Comparison of ENCODE assay signal across 18 cellular contexts in genomic region chr2:164606557-164606956, GRCh38. TPM values are rescaled to one million over a fixed set of nuclear protein-coding genes. Genes with fewer than 3 reads are reported as not detected.
A peak's percentile ranks its signal among the peaks of the same experiment; 100 is the strongest.
DNase-seq lines count a peak whose midpoint lies in the region; TF ChIP-seq lines count a peak whose summit lies in the region.
"Had no signal": no experiment of that assay in that cellular context is flagged by ENCODE, and none has a peak within 500 bp of the region (broad histone marks: within the 10 kb centered on the region; RNA-seq: fewer than 3 reads in every experiment).

No MANE protein-coding gene starts in this region.

- no peaks in the 10 kb centered on the region for H3K27me3 ChIP-seq in osteoblast (ENCODE audit: insufficient read depth, low read length)
- H3K27me3 ChIP-seq in effector memory CD4-positive, alpha-beta T cell (replicated peaks; ENCODE audit: control insufficient read depth, insufficient read depth, low read length, poor library complexity, severe bottlenecking): no peaks in the 10 kb centered on the region
- H3K27me3 ChIP-seq: gastroesophageal sphincter, upper lobe of right lung had no signal

- peak overlapping the region; percentile 56 for H3K4me2 ChIP-seq in osteoblast (ENCODE audit: insufficient read depth, low read length)

- H4K20me1 ChIP-seq in osteoblast (ENCODE audit: insufficient read depth, low read length): no peaks in the 10 kb centered on the region

- no peak for TF ChIP-seq CTCF in AG09309 (IDR thresholded peaks at IDR 0.05; ENCODE audit: control insufficient read depth, insufficient read depth, low read depth, low read length, missing control alignments)
- TF ChIP-seq CTCF in osteoblast (IDR thresholded peaks at IDR 0.05; ENCODE audit: extremely low read depth, low read depth, low read length): no peak

- H3K36me3 ChIP-seq in osteoblast (ENCODE audit: insufficient read depth, low read length): no peaks in the 10 kb centered on the region
- H3K36me3 ChIP-seq in effector memory CD4-positive, alpha-beta T cell (ENCODE audit: control insufficient read depth, insufficient read depth, low read length): no peaks in the 10 kb centered on the region
- H3K36me3 ChIP-seq: gastroesophageal sphincter, upper lobe of right lung had no signal

- H3K4me1 ChIP-seq in osteoblast (ENCODE audit: insufficient read depth, low read length): peaks cover 3% of the 10 kb centered on the region
- H3K4me1 ChIP-seq in effector memory CD4-positive, alpha-beta T cell (ENCODE audit: control insufficient read depth, insufficient read depth, low read length, poor library complexity, severe bottlenecking): no peaks in the 10 kb centered on the region
- H3K4me1 ChIP-seq: gastroesophageal sphincter, upper lobe of right lung had no signal

- DNase-seq in AG09309 (ENCODE audit: low read depth) (peak; percentile 61), NCI-H226 (peak; percentile 8), fibroblast of gingiva (ENCODE audit: low read depth) (peak; percentile 92), osteoblast (ENCODE audit: insufficient read length, low spot score, missing footprints) (peak; percentile 8), T-helper 1 cell (no peak), AML-193 (lab: John Stamatoyannopoulos, UW) (no peak)
- no peak for DNase-seq in effector memory CD4-positive, alpha-beta T cell
- DNase-seq in stimulated activated CD4-positive, alpha-beta T cell treated with anti-CD3 and anti-CD28 coated beads, Interleukin-15, amount 100 ng/mL, for 24 hours: no peak
- DNase-seq: activated B cell treated with CpG ODN at 0.5 μM for 24 hours; activated CD8-positive, alpha-beta memory T cell treated with anti-CD3 and anti-CD28 coated beads, Interleukin-2, amount 50 U/mL, for 48 hours; activated naive CD8-positive, alpha-beta T cell treated with anti-CD3 and anti-CD28 coated beads for 36 hours; DMS79 treated with DMSO at 0.1 percent for 48 hours; dorsolateral prefrontal cortex; GOT3; NCI-H2081; upper lobe of right lung had no signal

- no peaks in the 10 kb centered on the region for H3K79me2 ChIP-seq in osteoblast (ENCODE audit: insufficient read depth, low read length)

- peak overlapping the region; percentile 13 for H2AFZ ChIP-seq in osteoblast (ENCODE audit: low read length)

- peak overlapping the region; percentile 47 for H3K27ac ChIP-seq in osteoblast (ENCODE audit: low read depth, low read length)
- H3K27ac ChIP-seq in effector memory CD4-positive, alpha-beta T cell (ENCODE audit: insufficient read depth, low read length, poor library complexity, severe bottlenecking): no peak overlapping the region
- H3K27ac ChIP-seq: dorsolateral prefrontal cortex, upper lobe of right lung had no signal

- H3K9me3 ChIP-seq in osteoblast (ENCODE audit: low read depth, low read length): no peaks in the 10 kb centered on the region
- no peaks in the 10 kb centered on the region for H3K9me3 ChIP-seq in effector memory CD4-positive, alpha-beta T cell (ENCODE audit: control insufficient read depth, low read length)
- H3K9me3 ChIP-seq: gastroesophageal sphincter, upper lobe of right lung had no signal

- H3K4me3 ChIP-seq in AG09309 (ENCODE audit: control insufficient read depth, low read depth, low read length): no peak overlapping the region
- H3K4me3 ChIP-seq in osteoblast (ENCODE audit: insufficient read depth, low read length): no peak overlapping the region
- H3K4me3 ChIP-seq in effector memory CD4-positive, alpha-beta T cell (ENCODE audit: insufficient read depth, low read depth, low read length, poor library complexity, severe bottlenecking): no peak overlapping the region
- H3K4me3 ChIP-seq: dorsolateral prefrontal cortex, gastroesophageal sphincter, upper lobe of right lung had no signal

RNA-seq across cellular contexts. Expression of gene GRB14, which starts 14.7 kb away (rescaled TPM):
- 0.72 and 0.88 TPM in 2 replicates for total RNA-seq in osteoblast
- total RNA-seq: activated B cell treated with CpG ODN at 0.5 μM for 24 hours; activated naive CD8-positive, alpha-beta T cell treated with anti-CD3 and anti-CD28 coated beads for 36 hours; natural killer cell treated with Interleukin-12 subunit alpha and Interleukin-12 subunit beta and Interleukin-15 and Interleukin-18, amount 100 ng/mL, for 72 hours had no signal

Comparison
In these comparisons a context has a peak if more than half of its experiments do, and no peak if none do; other contexts are left out.
1. DNase-seq: peak in AG09309 (single experiment), NCI-H226 (single experiment), fibroblast of gingiva (single experiment) and osteoblast (single experiment); none in effector memory CD4-positive, alpha-beta T cell (0 of 3), stimulated activated CD4-positive, alpha-beta T cell treated with anti-CD3 and anti-CD28 coated beads, Interleukin-15, amount 100 ng/mL, for 24 hours (single experiment), T-helper 1 cell (0 of 5) and AML-193 (0 of 2).